8 cellular contexts compared by ENCODE assay signal in genomic region chr10:117373848-117374505, GRCh38. TPM values are rescaled to one million over a fixed set of nuclear protein-coding genes. Genes with fewer than 3 reads are reported as not detected.
DNase-seq lines count a peak whose midpoint lies in the region; ATAC-seq and TF ChIP-seq lines count a peak whose summit lies in the region.

No MANE protein-coding gene starts in this region.

- H3K4me3 ChIP-seq in coronary artery (peak overlapping the region; percentile 97), left lung (peak overlapping the region; percentile 94 to 95)

- DNase-seq in NCI-H82 (lab: John Stamatoyannopoulos, UW) (peak; percentile 56), NCI-H82 treated with DMSO at 0.1 percent for 48 hours (lab: John Stamatoyannopoulos, UW; ENCODE audit: unreplicated experiment) (no peak), HT1080 (ENCODE audit: low read depth) (peak; percentile 46), T-helper 9 cell (peak; percentile 24), coronary artery (ENCODE audit: low spot score) (peak; percentile 79), left lung (peak; percentile 60 to 87)
- peak; percentile 6 for DNase-seq in stimulated activated CD8-positive, alpha-beta memory T cell treated with anti-CD3 and anti-CD28 coated beads, Interleukin-12 subunit alpha, Interleukin-12 subunit beta, amount 100 ng/mL, for 1 hour (ENCODE audit: low read depth)

- H3K36me3 ChIP-seq in left lung: no peaks in the 10 kb centered on the region

- H3K4me1 ChIP-seq in left lung: peaks cover 22 to 53% of the 10 kb centered on the region in 2 donors

- peaks cover 0 to 3% of the 10 kb centered on the region in 2 donors for H3K27me3 ChIP-seq in left lung

- H3K27ac ChIP-seq in coronary artery (peak overlapping the region; percentile 92 to 97), left lung (peak overlapping the region; percentile 95 to 98)

- TF ChIP-seq CTCF in coronary artery (IDR thresholded peaks at IDR 0.05): no peak
- no peak for TF ChIP-seq CTCF in left lung (IDR thresholded peaks at IDR 0.05)

- peak; percentile 31 for ATAC-seq in left lung
- no peak for ATAC-seq in GM21360 (IDR thresholded peaks at IDR 0.05; ENCODE audit: unreplicated experiment)

- no peaks in the 10 kb centered on the region for H3K9me3 ChIP-seq in left lung

- intact Hi-C loops in left lung (cut with DNase I): no loop called here

RNA-seq across cellular contexts. Expression of gene PDZD8, which starts 1.3 kb away (rescaled TPM):
- 16.7 and 26.1 TPM in 2 replicates for total RNA-seq in HT1080 (2014; rRNA removed; shearing (Covaris generic))
- 23.4 and 33.8 TPM in 2 replicates for polyA plus RNA-seq in HT1080 (2015; cell fraction: cytosol; rRNA removed)
- polyA plus RNA-seq in HT1080 (2015; cell fraction: nucleus; rRNA removed): 16.9 and 17.0 TPM in 2 replicates
- total RNA-seq in left lung: 10 to 100 TPM; 32.4 to 38.2 TPM
